In genomic region chr9:74645007-74645639, GRCh38 we compare ENCODE assay signal across 8 cellular contexts.
A peak's percentile ranks its signal among the peaks of the same experiment; 100 is the strongest.
DNase-seq lines count a peak whose midpoint lies in the region; ATAC-seq and TF ChIP-seq lines count a peak whose summit lies in the region.

No MANE protein-coding gene starts in this region.

- WGBS in heart right ventricle, 2 donors: 66 to 67% methylated on average over 3 of the region's 3 CpGs

- TF ChIP-seq CTCF in heart right ventricle (IDR thresholded peaks at IDR 0.05) (peak in 7 of 9 donors; percentile 36 to 58 (median 42)), brain (conservative IDR thresholded peaks at IDR 0.05) (peak; percentile 54 to 80), neural cell (IDR thresholded peaks at IDR 0.05; ENCODE audit: poor library complexity, severe bottlenecking) (peak; percentile 70)

- H3K36me3 ChIP-seq in heart right ventricle: no peaks in the 10 kb centered on the region
- H3K36me3 ChIP-seq in neural cell (ENCODE audit: insufficient read depth, low read length): no peaks in the 10 kb centered on the region
- no peaks in the 10 kb centered on the region for H3K36me3 ChIP-seq in effector memory CD4-positive, alpha-beta T cell (ENCODE audit: control insufficient read depth, insufficient read depth, low read length)

- no peaks in the 10 kb centered on the region for H4K20me1 ChIP-seq in neural cell (ENCODE audit: insufficient read depth)

- no peaks in the 10 kb centered on the region for H3K27me3 ChIP-seq in heart right ventricle
- H3K27me3 ChIP-seq in neural cell (ENCODE audit: insufficient read depth, low read depth, low read length): no peaks in the 10 kb centered on the region
- no peaks in the 10 kb centered on the region for H3K27me3 ChIP-seq in effector memory CD4-positive, alpha-beta T cell (replicated peaks; ENCODE audit: control insufficient read depth, insufficient read depth, low read length, poor library complexity, severe bottlenecking)

- no peaks in the 10 kb centered on the region for H3K9me3 Mint-ChIP-seq in brain

- DNase-seq in heart right ventricle: no peak
- no peak for DNase-seq in cardiac septum (ENCODE audit: low spot score)
- DNase-seq in NCI-H2107 (lab: John Stamatoyannopoulos, UW): no peak
- no peak for DNase-seq in effector memory CD4-positive, alpha-beta T cell

- H3K4me2 ChIP-seq in neural cell (ENCODE audit: low read length): no peak overlapping the region

- TF ChIP-seq EP300 in Ishikawa (IDR thresholded peaks at IDR 0.05; ENCODE audit: borderline replicate concordance) (no peak), neural cell (conservative IDR thresholded peaks at IDR 0.05; ENCODE audit: poor library complexity, severe bottlenecking) (no peak)

- ATAC-seq in heart right ventricle (no peak), HG03095 (IDR thresholded peaks at IDR 0.05; ENCODE audit: unreplicated experiment) (no peak)

- intact Hi-C loops in heart right ventricle (cut with DNase I) (no loop called here), cardiac septum (cut with DNase I) (no loop called here)

- H3K79me2 ChIP-seq in neural cell (replicated peaks; ENCODE audit: insufficient read depth, low read length): no peaks in the 10 kb centered on the region

- no peaks in the 10 kb centered on the region for H3K9me3 ChIP-seq in heart right ventricle
- H3K9me3 ChIP-seq in neural cell (ENCODE audit: low read length): no peaks in the 10 kb centered on the region
- H3K9me3 ChIP-seq in effector memory CD4-positive, alpha-beta T cell (ENCODE audit: control insufficient read depth, low read length): no peaks in the 10 kb centered on the region

- no peak overlapping the region for H3K9ac ChIP-seq in neural cell (ENCODE audit: low read length)

- H3K9me2 ChIP-seq in neural cell (ENCODE audit: insufficient read depth, low read length): no peaks in the 10 kb centered on the region

- no peaks in the 10 kb centered on the region for H3K4me1 Mint-ChIP-seq in brain

- H3K27ac Mint-ChIP-seq in brain: no peak overlapping the region

- H3K4me1 ChIP-seq in heart right ventricle: no peaks in the 10 kb centered on the region
- H3K4me1 ChIP-seq in effector memory CD4-positive, alpha-beta T cell (ENCODE audit: control insufficient read depth, insufficient read depth, low read length, poor library complexity, severe bottlenecking): no peaks in the 10 kb centered on the region

- H3K27me3 Mint-ChIP-seq in brain: peaks cover 10% of the 10 kb centered on the region

- no peaks in the 10 kb centered on the region for H3F3A ChIP-seq in neural cell (ENCODE audit: insufficient read depth, low read length, poor library complexity, severe bottlenecking)

- H3K36me3 Mint-ChIP-seq in brain: no peaks in the 10 kb centered on the region

- no peak overlapping the region for H2AFZ ChIP-seq in neural cell (ENCODE audit: low read depth, low read length)

- H3K27ac ChIP-seq in heart right ventricle: no peak overlapping the region
- no peak overlapping the region for H3K27ac ChIP-seq in neural cell (ENCODE audit: low read length)
- no peak overlapping the region for H3K27ac ChIP-seq in effector memory CD4-positive, alpha-beta T cell (ENCODE audit: insufficient read depth, low read length, poor library complexity, severe bottlenecking)

- H3K4me3 ChIP-seq in heart right ventricle: no peak overlapping the region
- H3K4me3 ChIP-seq in neural cell (ENCODE audit: low read length): no peak overlapping the region
- no peak overlapping the region for H3K4me3 ChIP-seq in effector memory CD4-positive, alpha-beta T cell (ENCODE audit: insufficient read depth, low read depth, low read length, poor library complexity, severe bottlenecking)

- TF ChIP-seq RAD21 in Ishikawa (IDR thresholded peaks at IDR 0.05; ENCODE audit: low read depth) (peak; percentile 50), neural cell (conservative IDR thresholded peaks at IDR 0.05) (peak; percentile 66)

- H3K4me3 Mint-ChIP-seq in brain: no peak overlapping the region

TF ChIP-seq in Ishikawa, 13 proteins besides CTCF, POLR2A, EP300 and RAD21 (continues in another document):
- TF ChIP-seq TCF12 (IDR thresholded peaks at IDR 0.05; ENCODE audit: low read depth) (no peak), EGR1 (IDR thresholded peaks at IDR 0.05) (no peak), FOXM1 (IDR thresholded peaks at IDR 0.05; ENCODE audit: borderline replicate concordance, low read depth) (no peak), ZBTB7A (IDR thresholded peaks at IDR 0.05; ENCODE audit: low read depth) (no peak), REST (IDR thresholded peaks at IDR 0.05; ENCODE audit: low read depth) (no peak), NFIC (IDR thresholded peaks at IDR 0.05) (no peak), CEBPB (IDR thresholded peaks at IDR 0.05) (no peak), TAF1 (IDR thresholded peaks at IDR 0.05; ENCODE audit: low read depth) (no peak), TEAD4 (IDR thresholded peaks at IDR 0.05) (no peak), CREB1 (IDR thresholded peaks at IDR 0.05; ENCODE audit: low read depth) (no peak), YY1 (IDR thresholded peaks at IDR 0.05; ENCODE audit: low read depth) (no peak), MAX (IDR thresholded peaks at IDR 0.05) (no peak)

TF ChIP-seq in neural cell, 6 proteins besides CTCF, POLR2A, EP300 and RAD21:
- TF ChIP-seq SMC3 (conservative IDR thresholded peaks at IDR 0.05; ENCODE audit: poor library complexity): peak; percentile 69
- no peak for TF ChIP-seq POLR2AphosphoS5 (IDR thresholded peaks at IDR 0.05)
- TF ChIP-seq TAF1 (IDR thresholded peaks at IDR 0.05; ENCODE audit: low read depth): no peak
